25 cellular contexts compared by ENCODE assay signal in genomic region chr1:87106158-87106557, GRCh38.
DNase-seq lines count a peak whose midpoint lies in the region; ATAC-seq, FAIRE-seq and TF ChIP-seq lines count a peak whose summit lies in the region.
"Had no signal": no experiment of that assay in that cellular context is flagged by ENCODE, and none has a peak within 500 bp of the region (broad histone marks: within the 10 kb centered on the region; RNA-seq: fewer than 3 reads in every experiment).

No MANE protein-coding gene starts in this region.

- TF ChIP-seq POLR2A in GM12878 (IDR thresholded peaks at IDR 0.05; ENCODE audit: low read depth, low read length): no peak

- RAD21 ChIA-PET in GM12878 (lab: Charles Lee; ENCODE audit: unreplicated experiment): interaction anchor here (0.7 to 1.5 kb wide), 3 partner anchors 13 to 21 kb away, joined by 3 to 6 read pairs (median 4); no protein-coding TSS in a partner anchor

- peaks cover 28% of the 10 kb centered on the region for H3K4me1 ChIP-seq in GM12878 (ENCODE audit: control insufficient read depth, insufficient read depth, low read length)
- H3K4me1 ChIP-seq: Peyer's patch had no signal

- no peak for TF ChIP-seq RAD21 in GM12878 (IDR thresholded peaks at IDR 0.05; ENCODE audit: insufficient read depth, low read depth, low read length)

- no peaks in the 10 kb centered on the region for H3K79me2 ChIP-seq in GM12878 (ENCODE audit: control insufficient read depth, insufficient read depth, low read length)

- in situ Hi-C loops in GM12878 (cut with MboI): no loop called here

- peak overlapping the region; percentile 13; the same call in 1 of the 2 replicates for H3K4me2 ChIP-seq in GM12878 (ENCODE audit: control insufficient read depth, insufficient read depth)
- H3K4me2 ChIP-seq: KMS-11 had no signal

- no peaks in the 10 kb centered on the region for H4K20me1 ChIP-seq in GM12878 (ENCODE audit: control insufficient read depth, insufficient read depth)

- H3K9ac ChIP-seq in GM12878 (ENCODE audit: control insufficient read depth, insufficient read depth, low read length): no peak overlapping the region
- H3K9ac ChIP-seq: KMS-11 had no signal

- H3K27me3 ChIP-seq in GM12878 (replicated peaks in 1 of 2; ENCODE audit: control insufficient read depth in 2 of 2, insufficient read depth in 2 of 2, low read length in 1 of 2): no peaks in the 10 kb centered on the region
- H3K27me3 ChIP-seq: Peyer's patch had no signal

- no peak overlapping the region for H3K4me3 ChIP-seq in GM12878
- H3K4me3 ChIP-seq: Peyer's patch had no signal

- H3K36me3 ChIP-seq in GM12878 (ENCODE audit: control insufficient read depth in 2 of 2, insufficient read depth in 2 of 2, low read length in 1 of 2): no peaks in the 10 kb centered on the region; a peak in 1 of 4 replicates
- H3K36me3 ChIP-seq: Peyer's patch had no signal

- TF ChIP-seq EP300 in GM12878 (IDR thresholded peaks at IDR 0.05; ENCODE audit: borderline replicate concordance in 1 of 2, control insufficient read depth in 1 of 2, low read depth in 2 of 2, low read length in 2 of 2): no peak

- DNase-seq in GM12878 (ENCODE audit: low read depth, low spot score) (no peak), nucleus accumbens (lab: John Stamatoyannopoulos, UW) (no peak), NCI-H524 (lab: John Stamatoyannopoulos, UW) (no peak), DMS153 (lab: John Stamatoyannopoulos, UW) (no peak)
- DNase-seq: Calu3; CD8-positive, alpha-beta memory T cell; GDM1; IMR-90; MV-4-11; NCI-H1105 treated with DMSO at 0.1 percent for 48 hours; NCI-H2029 treated with DMSO at 0.1 percent for 48 hours; NCI-H345; NCI-H524 treated with DMSO at 0.1 percent for 48 hours; NCI-H82; Peyer's patch; T-cell had no signal

- H3K9me3 ChIP-seq in GM12878 (replicated peaks; ENCODE audit: control insufficient read depth, insufficient read depth, low read length): no peaks in the 10 kb centered on the region
- H3K9me3 ChIP-seq: Peyer's patch had no signal

- BruUV-seq in GM12878 (replicated peaks; lab: Mats Ljungman, UMichigan): no TSS peak

- CTCF ChIA-PET in GM12878 (lab: Yijun Ruan, JAX): interaction anchor here (0.9 to 1.6 kb wide), 2 partner anchors 10 to 15 kb away, joined by 3 to 5 read pairs; no protein-coding TSS in a partner anchor

- ATAC-seq in GM18517 (IDR thresholded peaks at IDR 0.05; ENCODE audit: unreplicated experiment) (peak; percentile 54), GM21723 (IDR thresholded peaks at IDR 0.05; ENCODE audit: unreplicated experiment) (peak; percentile 63), HG02852 (IDR thresholded peaks at IDR 0.05; ENCODE audit: unreplicated experiment) (peak; percentile 54), GM12878 (peak; percentile 48)
- ATAC-seq: HCT116, SK-N-SH treated with all-trans-retinoic acid at 6 μM for 48 hours, T-cell had no signal

- no peak overlapping the region for H2AFZ ChIP-seq in GM12878 (ENCODE audit: control insufficient read depth, low read depth, low read length)

- H3K27ac ChIP-seq in GM12878 (ENCODE audit: control insufficient read depth, insufficient read depth): no peak overlapping the region; the same call in 1 of the 2 replicates
- H3K27ac ChIP-seq: C4-2B, KMS-11, Peyer's patch had no signal

- peak; percentile 13 for FAIRE-seq in GM12878 (lab: Jason Lieb, UNC)
- FAIRE-seq: A204.1, H1 had no signal

- no peak for TF ChIP-seq CTCF in GM12878 (IDR thresholded peaks at IDR 0.05 in 2 of 3, conservative IDR thresholded peaks at IDR 0.05 in 1 of 3; ENCODE audit: control insufficient read depth in 2 of 3, extremely low read depth in 1 of 3, insufficient read depth in 1 of 3, low read depth in 3 of 3, low read length in 3 of 3)

- SMC1A ChIA-PET in GM12878 (lab: Charles Lee; ENCODE audit: uncharacterized antibody, unreplicated experiment): interaction anchor here (0.8 to 1.6 kb wide), 5 partner anchors 9 to 272 kb away, joined by 3 to 6 read pairs (median 3); no protein-coding TSS in a partner anchor

- POLR2A ChIA-PET in GM12878 (lab: Charles Lee): interaction anchor here (0.6 kb wide), 1 partner anchor 224 kb away, joined by 4 read pairs; no protein-coding TSS in a partner anchor

- intact Hi-C loops in GM12878 (cut with micrococcal nuclease; ENCODE audit: unreplicated experiment): no loop called here

TF ChIP-seq in GM12878, 131 proteins besides CTCF, POLR2A, EP300 and RAD21:
- no peak for TF ChIP-seq SMC3 (IDR thresholded peaks at IDR 0.05; ENCODE audit: borderline replicate concordance, low read length)
- TF ChIP-seq, protein P1, sequence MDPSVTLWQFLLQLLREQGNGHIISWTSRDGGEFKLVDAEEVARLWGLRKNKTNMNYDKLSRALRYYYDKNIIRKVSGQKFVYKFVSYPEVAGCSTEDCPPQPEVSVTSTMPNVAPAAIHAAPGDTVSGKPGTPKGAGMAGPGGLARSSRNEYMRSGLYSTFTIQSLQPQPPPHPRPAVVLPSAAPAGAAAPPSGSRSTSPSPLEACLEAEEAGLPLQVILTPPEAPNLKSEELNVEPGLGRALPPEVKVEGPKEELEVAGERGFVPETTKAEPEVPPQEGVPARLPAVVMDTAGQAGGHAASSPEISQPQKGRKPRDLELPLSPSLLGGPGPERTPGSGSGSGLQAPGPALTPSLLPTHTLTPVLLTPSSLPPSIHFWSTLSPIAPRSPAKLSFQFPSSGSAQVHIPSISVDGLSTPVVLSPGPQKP (IDR thresholded peaks at IDR 0.05; ENCODE audit: low read depth, low read length): no peak
- no peak for TF ChIP-seq HDGF (IDR thresholded peaks at IDR 0.05)
- TF ChIP-seq SREBF2 (IDR thresholded peaks at IDR 0.05; ENCODE audit: low read length): no peak
- TF ChIP-seq FOXM1 (IDR thresholded peaks at IDR 0.05; ENCODE audit: low read depth, low read length): no peak
- TF ChIP-seq HDAC2 (IDR thresholded peaks at IDR 0.05): no peak
